ENCODE assay signal across 9 cellular contexts in the genomic region with DNA sequence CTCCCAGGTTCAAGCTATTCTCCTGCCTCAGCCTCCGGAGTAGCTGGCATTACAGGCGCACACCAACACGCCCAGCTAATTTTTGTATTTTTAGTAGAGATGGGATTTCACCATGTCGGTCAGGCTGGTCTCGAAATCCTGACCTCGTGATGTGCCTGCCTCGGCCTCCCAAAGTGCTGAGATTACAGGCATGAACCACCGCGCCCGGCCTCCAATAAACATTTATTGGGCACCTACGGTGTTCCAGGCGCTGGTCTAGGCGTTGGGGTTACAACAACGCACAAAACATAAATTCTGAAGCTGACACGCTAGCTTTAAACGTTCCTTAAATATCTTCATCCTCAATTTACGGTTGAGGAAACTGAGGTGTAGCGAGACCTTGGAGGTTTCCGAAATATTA. TPM values are rescaled to one million over a fixed set of nuclear protein-coding genes. Genes with fewer than 3 reads are reported as not detected.
DNase-seq lines count a peak whose midpoint lies in the region; ATAC-seq and TF ChIP-seq lines count a peak whose summit lies in the region.
"Not testable (repeated sequence)": the region's sequence is repeated elsewhere in the genome, so short reads cannot be mapped to it uniquely, and the experiment has no call there.
"Had no signal": no experiment of that assay in that cellular context is flagged by ENCODE, and none has a peak within 500 bp of the region (broad histone marks: within the 10 kb centered on the region; RNA-seq: fewer than 3 reads in every experiment).

No MANE protein-coding gene starts in this region.

- H3K4me1 ChIP-seq in OCI-LY7 (ENCODE audit: insufficient read depth, low read length, poor library complexity, severe bottlenecking) = peaks cover 67% of the 10 kb centered on the region
- not testable (repeated sequence) for H3K4me1 ChIP-seq in gastrocnemius medialis, uterus

- ATAC-seq in activated CD8-positive, alpha-beta T cell treated with anti-CD3 and anti-CD28 coated beads, Interleukin-2, amount 10 ng/mL, durations not matched to agents 7 days and 5 days; gastrocnemius medialis: not testable (repeated sequence)

- peak overlapping the region; percentile 92 for H3K4me2 ChIP-seq in OCI-LY7 (ENCODE audit: low read length)

- H4K20me1 ChIP-seq in OCI-LY7 (ENCODE audit: insufficient read depth, low read length) = not testable (repeated sequence)

- H3K9me2 ChIP-seq in OCI-LY7 (ENCODE audit: insufficient read depth, low read length) = not testable (repeated sequence)

- TSS peak; percentile 97 for BruUV-seq in OCI-LY7 (replicated peaks; lab: Mats Ljungman, UMichigan)
- not testable (repeated sequence) for BruUV-seq in MCF 10A (replicated peaks; lab: Mats Ljungman, UMichigan)

- H3K27me3 ChIP-seq in gastrocnemius medialis, uterus: not testable (repeated sequence)

- H3K27me3 Mint-ChIP-seq in activated CD8-positive, alpha-beta T cell treated with anti-CD3 and anti-CD28 coated beads, Interleukin-2, amount 10 ng/mL, durations not matched to agents 7 days and 5 days (ENCODE audit: low read depth); MCF 10A (ENCODE audit: insufficient read depth, unreplicated experiment); mesothelial cell of epicardium (ENCODE audit: low read depth): not testable (repeated sequence)

- peaks cover 17% of the 10 kb centered on the region; the same call in 1 of the 2 replicates for H3K79me2 ChIP-seq in OCI-LY7 (ENCODE audit: insufficient read depth, low read depth, low read length)

- H3K27ac ChIP-seq in OCI-LY7 (ENCODE audit: low read depth, low read length, poor library complexity, severe bottlenecking) (peak overlapping the region; percentile 96), gastrocnemius medialis (peak overlapping the region; percentile 52 to 100 (median 62)), uterus (peak overlapping the region; percentile 82 to 98)

- H3K4me3 ChIP-seq in GM12864 (ENCODE audit: low read depth, low read length) (peak overlapping the region; percentile 45), OCI-LY7 (ENCODE audit: low read depth, low read length, poor library complexity, severe bottlenecking) (peak overlapping the region; percentile 62), fibroblast of villous mesenchyme (ENCODE audit: low read depth, low read length) (peak overlapping the region; percentile 57), gastrocnemius medialis (peak overlapping the region; percentile 32 to 89 (median 52)), uterus (peak overlapping the region; percentile 17 to 94)

- peaks cover 25% of the 10 kb centered on the region for H3K36me3 ChIP-seq in OCI-LY7 (ENCODE audit: insufficient read depth, low read length)
- H3K36me3 ChIP-seq in gastrocnemius medialis, uterus: not testable (repeated sequence)

- not testable (repeated sequence) for DNase-seq in GM12864 (ENCODE audit: low read depth); OCI-LY7 (ENCODE audit: low spot score); activated CD8-positive, alpha-beta T cell treated with anti-CD3 and anti-CD28 coated beads, Interleukin-2, amount 10 ng/mL, durations not matched to agents 7 days and 5 days; MCF 10A (ENCODE audit: unreplicated experiment); fibroblast of villous mesenchyme (ENCODE audit: low read depth); mesothelial cell of epicardium (ENCODE audit: low spot score in 2 of 2, unreplicated experiment in 2 of 2); gastrocnemius medialis; uterus

- CTCF ChIA-PET in OCI-LY7 (lab: Charles Lee; ENCODE audit: unreplicated experiment) = interaction anchor here (1.0 kb wide), 1 partner anchor 51 kb away, joined by 3 read pairs; no protein-coding TSS in a partner anchor
- CTCF ChIA-PET in activated CD8-positive, alpha-beta T cell treated with anti-CD3 and anti-CD28 coated beads, Interleukin-2, amount 10 ng/mL, durations not matched to agents 7 days and 5 days (lab: Charles Lee) = interaction anchor here (1.0 to 1.5 kb wide), 5 partner anchors 11 to 277 kb away, joined by 3 to 4 read pairs (median 3); no protein-coding TSS in a partner anchor
- CTCF ChIA-PET in MCF 10A (lab: Yijun Ruan, JAX) = interaction anchor here (3.1 kb wide), 1 partner anchor 11 kb away, joined by 15 read pairs; no protein-coding TSS in a partner anchor

- H3K9me3 ChIP-seq in OCI-LY7 (ENCODE audit: low read length); gastrocnemius medialis; uterus: not testable (repeated sequence)

- intact Hi-C loops in OCI-LY7 (cut with micrococcal nuclease; ENCODE audit: unreplicated experiment) = loop anchor here (5.0 to 10.0 kb wide), 2 partner anchors 246 to 407 kb away; partner anchors contain the start of genes POLR1G and PPP1R13L
- intact Hi-C loops in MCF 10A (cut with micrococcal nuclease); uterus (cut with DNase I; ENCODE audit: low total_unique reads): not testable (repeated sequence)
- intact Hi-C loops in gastrocnemius medialis (cut with DNase I; ENCODE audit: low total_unique reads) = loop anchor here (2.0 to 5.0 kb wide), 3 partner anchors 38 to 153 kb away; partner anchors contain the start of genes CLASRP, CLPTM1 and NECTIN2

- H3K4me3 Mint-ChIP-seq in activated CD8-positive, alpha-beta T cell treated with anti-CD3 and anti-CD28 coated beads, Interleukin-2, amount 10 ng/mL, durations not matched to agents 7 days and 5 days = peak overlapping the region; percentile 50
- H3K4me3 Mint-ChIP-seq in MCF 10A (ENCODE audit: unreplicated experiment) (peak overlapping the region; percentile 86), mesothelial cell of epicardium (peak overlapping the region; percentile 55)

- peak overlapping the region; percentile 25 for H3K27ac Mint-ChIP-seq in activated CD8-positive, alpha-beta T cell treated with anti-CD3 and anti-CD28 coated beads, Interleukin-2, amount 10 ng/mL, durations not matched to agents 7 days and 5 days
- H3K27ac Mint-ChIP-seq in MCF 10A (ENCODE audit: low read depth, unreplicated experiment) (peak overlapping the region; percentile 94), mesothelial cell of epicardium (peak overlapping the region; percentile 86)

- TF ChIP-seq POLR2A in gastrocnemius medialis (IDR thresholded peaks at IDR 0.05); uterus (IDR thresholded peaks at IDR 0.05): not testable (repeated sequence)

- not testable (repeated sequence) for H2AFZ ChIP-seq in OCI-LY7 (ENCODE audit: low read length)

- peaks cover 12% of the 10 kb centered on the region for H3K4me1 Mint-ChIP-seq in activated CD8-positive, alpha-beta T cell treated with anti-CD3 and anti-CD28 coated beads, Interleukin-2, amount 10 ng/mL, durations not matched to agents 7 days and 5 days (ENCODE audit: low read depth)
- H3K4me1 Mint-ChIP-seq in MCF 10A (ENCODE audit: insufficient read depth, unreplicated experiment); mesothelial cell of epicardium: not testable (repeated sequence)

- POLR2A ChIA-PET in OCI-LY7 (lab: Charles Lee) (interaction anchor here (0.6 to 1.5 kb wide), 8 partner anchors 15 to 644 kb away, joined by 3 to 6 read pairs (median 4); partner anchors contain the start of genes CLASRP and CLPTM1), MCF 10A (lab: Yijun Ruan, JAX) (interaction anchor here (0.7 to 3.2 kb wide), 4 partner anchors 12 to 90 kb away, joined by 3 to 22 read pairs (median 4); partner anchors contain the start of gene CLASRP)
- POLR2A ChIA-PET in activated CD8-positive, alpha-beta T cell treated with anti-CD3 and anti-CD28 coated beads, Interleukin-2, amount 10 ng/mL, durations not matched to agents 7 days and 5 days (lab: Charles Lee) = interaction anchor here (0.5 to 2.8 kb wide), 4 partner anchors 38 to 152 kb away, joined by 3 to 26 read pairs (median 6); partner anchors contain the start of gene CLASRP

- TF ChIP-seq CTCF in GM12864 (IDR thresholded peaks at IDR 0.05; ENCODE audit: low read depth, low read length, missing control alignments); OCI-LY7 (conservative IDR thresholded peaks at IDR 0.05; ENCODE audit: low read length); MCF 10A (IDR thresholded peaks at IDR 0.05; ENCODE audit: unreplicated experiment); fibroblast of villous mesenchyme (IDR thresholded peaks at IDR 0.05; ENCODE audit: insufficient read depth, low read depth, low read length); mesothelial cell of epicardium (IDR thresholded peaks at IDR 0.05; ENCODE audit: unreplicated experiment); gastrocnemius medialis (IDR thresholded peaks at IDR 0.05 in 4 of 5, conservative IDR thresholded peaks at IDR 0.05 in 1 of 5); uterus (IDR thresholded peaks at IDR 0.05): not testable (repeated sequence)

- in situ Hi-C loops in gastrocnemius medialis (cut with MboI; ENCODE audit: low sequenced_read_pairs in 4 of 4) = not testable (repeated sequence)

- H3K9me3 Mint-ChIP-seq in activated CD8-positive, alpha-beta T cell treated with anti-CD3 and anti-CD28 coated beads, Interleukin-2, amount 10 ng/mL, durations not matched to agents 7 days and 5 days (ENCODE audit: insufficient read depth); MCF 10A (ENCODE audit: unreplicated experiment); mesothelial cell of epicardium: not testable (repeated sequence)

- H3K36me3 Mint-ChIP-seq in activated CD8-positive, alpha-beta T cell treated with anti-CD3 and anti-CD28 coated beads, Interleukin-2, amount 10 ng/mL, durations not matched to agents 7 days and 5 days (ENCODE audit: low read depth); mesothelial cell of epicardium: not testable (repeated sequence)
- H3K36me3 Mint-ChIP-seq in MCF 10A (ENCODE audit: insufficient read depth, unreplicated experiment) = peaks cover 50% of the 10 kb centered on the region

RNA-seq across cellular contexts. Expression of gene RELB, which starts 0.6 kb away (rescaled TPM):
- 36.4 and 36.9 TPM in 2 replicates for total RNA-seq in OCI-LY7 (2014; rRNA removed; shearing (Covaris generic))
- total RNA-seq in OCI-LY7 (2022) = 51.1 and 61.7 TPM in 2 replicates
- 10 to 100 TPM in 1 of 2 experiments, 1 to 10 TPM in 1; 8.7 to 10.2 TPM for total RNA-seq in activated CD8-positive, alpha-beta T cell treated with anti-CD3 and anti-CD28 coated beads, Interleukin-2, amount 10 ng/mL, durations not matched to agents 7 days and 5 days
- total RNA-seq in MCF 10A (2022) = 27.0 and 39.8 TPM in 2 replicates
- 10.6 and 13.8 TPM in 2 replicates for total RNA-seq in fibroblast of villous mesenchyme
- 18.5 to 20.8 TPM (median 18.7 TPM) in 3 replicates for total RNA-seq in mesothelial cell of epicardium
- total RNA-seq in gastrocnemius medialis = 10 to 100 TPM in 3 of 4 donors, 1 to 10 TPM in 1; 8.4 to 21.5 (median 12.9) TPM
- 10 to 100 TPM in 2 of 4 donors, 1 to 10 TPM in 2; 1.0 to 52.4 (median 13.9) TPM for total RNA-seq in uterus

RNA-seq across cellular contexts. Expression of gene CLASRP, which starts 38.2 kb away (rescaled TPM):
- total RNA-seq in OCI-LY7 (2014; rRNA removed; shearing (Covaris generic)) = 142 and 152 TPM in 2 replicates
- total RNA-seq in OCI-LY7 (2022) (166 and 181 TPM in 2 replicates), MCF 10A (2022) (71.7 and 83.5 TPM in 2 replicates), fibroblast of villous mesenchyme (14.2 and 16.4 TPM in 2 replicates), mesothelial cell of epicardium (132 to 133 TPM (median 133 TPM) in 3 replicates), gastrocnemius medialis (100 to 1,000 TPM in 2 of 4 donors, 10 to 100 TPM in 2; 28.8 to 121 (median 91.5) TPM), uterus (100 to 1,000 TPM in 1 of 4 donors, 10 to 100 TPM in 3; 36.6 to 107 (median 73.9) TPM)
- 10 to 100 TPM; 82.5 to 94.5 TPM for total RNA-seq in activated CD8-positive, alpha-beta T cell treated with anti-CD3 and anti-CD28 coated beads, Interleukin-2, amount 10 ng/mL, durations not matched to agents 7 days and 5 days

RNA-seq across cellular contexts. Expression of gene CLPTM1, which starts 45.5 kb away (rescaled TPM):
- 32.2 and 34.0 TPM in 2 replicates for total RNA-seq in OCI-LY7 (2014; rRNA removed; shearing (Covaris generic))
- total RNA-seq in OCI-LY7 (2022) (70.3 and 86.3 TPM in 2 replicates), MCF 10A (2022) (91.3 and 101 TPM in 2 replicates), fibroblast of villous mesenchyme (53.1 and 62.6 TPM in 2 replicates), mesothelial cell of epicardium (85.6 to 89.6 TPM (median 85.6 TPM) in 3 replicates), gastrocnemius medialis (100 to 1,000 TPM in 1 of 4 donors, 10 to 100 TPM in 3; 61.3 to 116 (median 89.4) TPM), uterus (10 to 100 TPM; 30.6 to 99.5 (median 64.2) TPM)
- total RNA-seq in activated CD8-positive, alpha-beta T cell treated with anti-CD3 and anti-CD28 coated beads, Interleukin-2, amount 10 ng/mL, durations not matched to agents 7 days and 5 days = 10 to 100 TPM; 65.5 to 67.8 TPM

RNA-seq across cellular contexts. Expression of gene APOC2, which starts 54.8 kb away (rescaled TPM):
- 0.35 TPM in 1 of 2 replicates, not detected in the other for total RNA-seq in OCI-LY7 (2014; rRNA removed; shearing (Covaris generic))
- total RNA-seq in OCI-LY7 (2022) (not detected in 2 replicates), MCF 10A (2022) (not detected in 2 replicates), fibroblast of villous mesenchyme (not detected in 2 replicates), mesothelial cell of epicardium (not detected in 3 replicates), gastrocnemius medialis (10 to 100 TPM in 1 of 4 donors, 1 to 10 TPM in 1, not detected in 2; 8.9 to 24.0 TPM), uterus (not detected)
- not detected for total RNA-seq in activated CD8-positive, alpha-beta T cell treated with anti-CD3 and anti-CD28 coated beads, Interleukin-2, amount 10 ng/mL, durations not matched to agents 7 days and 5 days

RNA-seq across cellular contexts. Expression of gene APOC4, which starts 58.6 kb away (rescaled TPM):
- not detected in 2 replicates for total RNA-seq in OCI-LY7 (2014; rRNA removed; shearing (Covaris generic))
- not detected in 2 replicates for total RNA-seq in OCI-LY7 (2022)
- total RNA-seq in activated CD8-positive, alpha-beta T cell treated with anti-CD3 and anti-CD28 coated beads, Interleukin-2, amount 10 ng/mL, durations not matched to agents 7 days and 5 days = not detected
- total RNA-seq in MCF 10A (2022) = not detected in 2 replicates
- total RNA-seq in fibroblast of villous mesenchyme = not detected in 2 replicates
- total RNA-seq in mesothelial cell of epicardium = not detected in 3 replicates
- not detected for total RNA-seq in gastrocnemius medialis
- total RNA-seq in uterus = not detected
- total RNA-seq: mucosa of gallbladder had no signal

Comparison
In these comparisons a context has a peak if more than half of its experiments do, and no peak if none do; other contexts are left out.
1. H3K27ac Mint-ChIP-seq: peak in every context shown above with its lines; median percentile 94 in MCF 10A; 86 in mesothelial cell of epicardium; 25 in activated CD8-positive, alpha-beta T cell treated with anti-CD3 and anti-CD28 coated beads, Interleukin-2, amount 10 ng/mL, durations not matched to agents 7 days and 5 days.